ENCODE assay signal across 1 cellular context in genomic region chr18:50356036-50356945, GRCh38.
TF ChIP-seq lines count a peak whose summit lies in the region.

No MANE protein-coding gene starts in this region.

TF ChIP-seq in GM12878, 131 proteins besides CTCF, POLR2A, EP300 and RAD21 (continued from another document and continues in another):
- TF ChIP-seq MAX (IDR thresholded peaks at IDR 0.05; ENCODE audit: low read depth, low read length) (0 out of 2 replicates have a peak, but pooled peaks have one; percentile 33), NR2C2 (IDR thresholded peaks at IDR 0.05; ENCODE audit: borderline replicate concordance, control insufficient read depth, insufficient read length, low read depth) (no peak), DPF2 (IDR thresholded peaks at IDR 0.05) (peak; percentile 72), MTA2 (IDR thresholded peaks at IDR 0.05; ENCODE audit: low read depth) (peak; percentile 59; the same call in 1 of the 2 replicates), TCF3 (IDR thresholded peaks at IDR 0.05; ENCODE audit: borderline replicate concordance, insufficient read depth, low read depth, low read length) (no peak), ETV6 (conservative IDR thresholded peaks at IDR 0.05 in 1 of 2, IDR thresholded peaks at IDR 0.05 in 1 of 2; ENCODE audit: borderline replicate concordance in 1 of 2, low read depth in 1 of 2) (peak in 1 of 2 experiments; percentile 46; a peak in 1 of 4 replicates), PAX5 (IDR thresholded peaks at IDR 0.05; ENCODE audit: borderline replicate concordance, low read depth, low read length) (no peak), RELB (IDR thresholded peaks at IDR 0.05; ENCODE audit: low read depth) (peak; percentile 14; the same call in 1 of the 2 replicates), NR2F1 (conservative IDR thresholded peaks at IDR 0.05) (peak; percentile 90), KDM1A (IDR thresholded peaks at IDR 0.05; ENCODE audit: borderline replicate concordance) (no peak), SPI1 (IDR thresholded peaks at IDR 0.05; ENCODE audit: borderline replicate concordance, insufficient read depth, low read depth, low read length) (peak; percentile 89; the same call in 1 of the 2 replicates), EED (IDR thresholded peaks at IDR 0.05; ENCODE audit: low read depth) (peak; percentile 51; the same call in 1 of the 2 replicates), MXI1 (IDR thresholded peaks at IDR 0.05; ENCODE audit: low read depth, low read length) (peak; percentile 62), MEF2B (IDR thresholded peaks at IDR 0.05; ENCODE audit: partially characterized antibody, poor library complexity, severe bottlenecking) (peak; percentile 30), PML (IDR thresholded peaks at IDR 0.05; ENCODE audit: low read length) (no peak), CBX3 (IDR thresholded peaks at IDR 0.05; ENCODE audit: borderline replicate concordance, low read depth) (no peak), SMC3 (IDR thresholded peaks at IDR 0.05; ENCODE audit: borderline replicate concordance, low read length) (peak; percentile 28; the same call in 1 of the 2 replicates), YY1 (IDR thresholded peaks at IDR 0.05; ENCODE audit: low read depth, low read length) (peak; percentile 47; the same call in 1 of the 2 replicates), HSF1 (IDR thresholded peaks at IDR 0.05; ENCODE audit: low read depth, low read length) (no peak), NFXL1 (IDR thresholded peaks at IDR 0.05; ENCODE audit: borderline replicate concordance) (no peak), IKZF1 (conservative IDR thresholded peaks at IDR 0.05) (peak; percentile 80), EZH2 (IDR thresholded peaks at IDR 0.05; ENCODE audit: borderline replicate concordance, control insufficient read depth, low read depth, low read length) (no peak), FOXM1 (IDR thresholded peaks at IDR 0.05; ENCODE audit: low read depth, low read length) (0 out of 2 replicates have a peak, but pooled peaks have one; percentile 5), ZNF687 (IDR thresholded peaks at IDR 0.05) (peak; percentile 78), RCOR1 (conservative IDR thresholded peaks at IDR 0.05; ENCODE audit: low read depth, low read length) (no peak), STAT3 (IDR thresholded peaks at IDR 0.05; ENCODE audit: low read depth, low read length) (no peak), CHD1 (IDR thresholded peaks at IDR 0.05; ENCODE audit: low read depth, low read length) (no peak), ATF7 (IDR thresholded peaks at IDR 0.05; ENCODE audit: low read depth) (peak; percentile 43; the same call in 1 of the 2 replicates), CBX5 (IDR thresholded peaks at IDR 0.05; ENCODE audit: low read depth) (no peak), IRF4 (IDR thresholded peaks at IDR 0.05; ENCODE audit: low read depth, low read length) (0 out of 2 replicates have a peak, but pooled peaks have one; percentile 5), RUNX3 (IDR thresholded peaks at IDR 0.05; ENCODE audit: low read length) (peak; percentile 31; the same call in 1 of the 2 replicates), JUNB (IDR thresholded peaks at IDR 0.05) (peak; percentile 63), SRF (IDR thresholded peaks at IDR 0.05; ENCODE audit: low read depth in 2 of 2, low read length in 2 of 2) (peak in 1 of 2 experiments; percentile 67; a peak in 2 of 4 replicates), STAT1 (conservative IDR thresholded peaks at IDR 0.05) (no peak), BCL11A (IDR thresholded peaks at IDR 0.05; ENCODE audit: low read depth, low read length) (peak; percentile 60; the same call in 1 of the 2 replicates), MYB (IDR thresholded peaks at IDR 0.05; ENCODE audit: borderline replicate concordance, low read depth, low read length) (no peak), ATF3 (IDR thresholded peaks at IDR 0.05; ENCODE audit: borderline replicate concordance, extremely low read depth, low read depth, low read length) (no peak), ZZZ3 (IDR thresholded peaks at IDR 0.05; ENCODE audit: control insufficient read depth, insufficient read length, low read depth) (no peak), TCF12 (IDR thresholded peaks at IDR 0.05; ENCODE audit: low read depth, low read length) (peak; percentile 32; the same call in 1 of the 2 replicates), KLF5 (IDR thresholded peaks at IDR 0.05; ENCODE audit: partially characterized antibody) (no peak), MTA3 (IDR thresholded peaks at IDR 0.05; ENCODE audit: borderline replicate concordance, low read length) (no peak), BHLHE40 (IDR thresholded peaks at IDR 0.05; ENCODE audit: borderline replicate concordance in 1 of 2, low read depth in 2 of 2, low read length in 1 of 2) (peak in 1 of 2 experiments; percentile 25; a peak in 1 of 4 replicates), E2F8 (IDR thresholded peaks at IDR 0.05; ENCODE audit: low read depth, partially characterized antibody) (no peak), CHD2 (IDR thresholded peaks at IDR 0.05; ENCODE audit: borderline replicate concordance, low read depth, low read length) (0 out of 2 replicates have a peak, but pooled peaks have one; percentile 31), RAD51 (IDR thresholded peaks at IDR 0.05) (no peak), CBFB (IDR thresholded peaks at IDR 0.05; ENCODE audit: low read depth) (no peak), IKZF2 (IDR thresholded peaks at IDR 0.05) (peak; percentile 65 to 80)
- TF ChIP-seq, protein P1, sequence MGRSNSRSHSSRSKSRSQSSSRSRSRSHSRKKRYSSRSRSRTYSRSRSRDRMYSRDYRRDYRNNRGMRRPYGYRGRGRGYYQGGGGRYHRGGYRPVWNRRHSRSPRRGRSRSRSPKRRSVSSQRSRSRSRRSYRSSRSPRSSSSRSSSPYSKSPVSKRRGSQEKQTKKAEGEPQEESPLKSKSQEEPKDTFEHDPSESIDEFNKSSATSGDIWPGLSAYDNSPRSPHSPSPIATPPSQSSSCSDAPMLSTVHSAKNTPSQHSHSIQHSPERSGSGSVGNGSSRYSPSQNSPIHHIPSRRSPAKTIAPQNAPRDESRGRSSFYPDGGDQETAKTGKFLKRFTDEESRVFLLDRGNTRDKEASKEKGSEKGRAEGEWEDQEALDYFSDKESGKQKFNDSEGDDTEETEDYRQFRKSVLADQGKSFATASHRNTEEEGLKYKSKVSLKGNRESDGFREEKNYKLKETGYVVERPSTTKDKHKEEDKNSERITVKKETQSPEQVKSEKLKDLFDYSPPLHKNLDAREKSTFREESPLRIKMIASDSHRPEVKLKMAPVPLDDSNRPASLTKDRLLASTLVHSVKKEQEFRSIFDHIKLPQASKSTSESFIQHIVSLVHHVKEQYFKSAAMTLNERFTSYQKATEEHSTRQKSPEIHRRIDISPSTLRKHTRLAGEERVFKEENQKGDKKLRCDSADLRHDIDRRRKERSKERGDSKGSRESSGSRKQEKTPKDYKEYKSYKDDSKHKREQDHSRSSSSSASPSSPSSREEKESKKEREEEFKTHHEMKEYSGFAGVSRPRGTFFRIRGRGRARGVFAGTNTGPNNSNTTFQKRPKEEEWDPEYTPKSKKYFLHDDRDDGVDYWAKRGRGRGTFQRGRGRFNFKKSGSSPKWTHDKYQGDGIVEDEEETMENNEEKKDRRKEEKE (IDR thresholded peaks at IDR 0.05): no peak
- TF ChIP-seq, protein P2, sequence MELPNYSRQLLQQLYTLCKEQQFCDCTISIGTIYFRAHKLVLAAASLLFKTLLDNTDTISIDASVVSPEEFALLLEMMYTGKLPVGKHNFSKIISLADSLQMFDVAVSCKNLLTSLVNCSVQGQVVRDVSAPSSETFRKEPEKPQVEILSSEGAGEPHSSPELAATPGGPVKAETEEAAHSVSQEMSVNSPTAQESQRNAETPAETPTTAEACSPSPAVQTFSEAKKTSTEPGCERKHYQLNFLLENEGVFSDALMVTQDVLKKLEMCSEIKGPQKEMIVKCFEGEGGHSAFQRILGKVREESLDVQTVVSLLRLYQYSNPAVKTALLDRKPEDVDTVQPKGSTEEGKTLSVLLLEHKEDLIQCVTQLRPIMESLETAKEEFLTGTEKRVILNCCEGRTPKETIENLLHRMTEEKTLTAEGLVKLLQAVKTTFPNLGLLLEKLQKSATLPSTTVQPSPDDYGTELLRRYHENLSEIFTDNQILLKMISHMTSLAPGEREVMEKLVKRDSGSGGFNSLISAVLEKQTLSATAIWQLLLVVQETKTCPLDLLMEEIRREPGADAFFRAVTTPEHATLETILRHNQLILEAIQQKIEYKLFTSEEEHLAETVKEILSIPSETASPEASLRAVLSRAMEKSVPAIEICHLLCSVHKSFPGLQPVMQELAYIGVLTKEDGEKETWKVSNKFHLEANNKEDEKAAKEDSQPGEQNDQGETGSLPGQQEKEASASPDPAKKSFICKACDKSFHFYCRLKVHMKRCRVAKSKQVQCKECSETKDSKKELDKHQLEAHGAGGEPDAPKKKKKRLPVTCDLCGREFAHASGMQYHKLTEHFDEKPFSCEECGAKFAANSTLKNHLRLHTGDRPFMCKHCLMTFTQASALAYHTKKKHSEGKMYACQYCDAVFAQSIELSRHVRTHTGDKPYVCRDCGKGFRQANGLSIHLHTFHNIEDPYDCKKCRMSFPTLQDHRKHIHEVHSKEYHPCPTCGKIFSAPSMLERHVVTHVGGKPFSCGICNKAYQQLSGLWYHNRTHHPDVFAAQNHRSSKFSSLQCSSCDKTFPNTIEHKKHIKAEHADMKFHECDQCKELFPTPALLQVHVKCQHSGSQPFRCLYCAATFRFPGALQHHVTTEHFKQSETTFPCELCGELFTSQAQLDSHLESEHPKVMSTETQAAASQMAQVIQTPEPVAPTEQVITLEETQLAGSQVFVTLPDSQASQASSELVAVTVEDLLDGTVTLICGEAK (IDR thresholded peaks at IDR 0.05; ENCODE audit: borderline replicate concordance): no peak
